ENCODE assay signal across 1 cellular context in the genomic region with DNA sequence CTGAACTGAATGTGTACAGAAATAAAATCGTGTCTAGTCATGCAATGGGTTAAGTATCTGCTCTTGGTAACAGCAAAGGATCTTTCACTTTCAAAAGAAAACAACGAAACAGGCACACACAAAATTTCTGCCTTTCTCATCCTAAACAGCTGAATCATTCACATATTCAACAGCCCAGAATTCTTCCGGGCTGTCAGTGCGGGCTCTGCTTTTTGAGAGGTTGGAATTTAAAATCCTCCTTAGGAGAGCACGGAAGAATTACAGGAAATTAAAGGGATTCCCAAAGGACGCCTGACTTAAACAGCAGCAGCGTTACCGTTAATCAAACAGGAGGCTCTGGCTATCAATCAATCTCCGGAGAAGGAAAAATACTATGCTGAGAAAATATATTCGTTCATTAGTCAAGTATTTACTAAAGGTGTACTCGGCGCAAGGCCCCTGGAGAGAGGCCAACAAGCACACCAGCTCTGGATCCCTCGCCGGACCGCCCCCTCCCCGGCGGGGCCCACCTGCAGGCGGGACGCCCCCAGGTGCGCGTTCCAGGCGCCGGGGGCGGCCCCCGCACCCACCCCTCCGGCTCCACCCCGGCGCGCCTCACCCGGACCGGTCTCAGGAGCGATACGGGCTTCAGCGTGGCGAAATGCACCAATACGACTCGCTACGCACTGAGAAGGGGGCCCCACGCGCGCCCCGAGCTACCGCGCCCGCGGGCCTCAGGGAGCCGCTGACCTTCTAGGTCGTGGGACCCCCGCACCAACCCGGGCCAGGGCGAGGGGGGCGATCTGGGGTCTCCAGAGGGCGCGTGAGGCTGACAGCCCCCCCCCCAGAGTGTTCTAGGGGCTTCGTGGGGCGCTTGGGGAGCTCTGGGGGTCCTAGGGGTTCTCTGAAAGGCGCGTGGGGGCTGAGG.
TF ChIP-seq lines count a peak whose summit lies in the region.

No MANE protein-coding gene starts in this region.

TF ChIP-seq in neural cell, 6 proteins besides CTCF, POLR2A, EP300 and RAD21:
- TF ChIP-seq, protein P1, sequence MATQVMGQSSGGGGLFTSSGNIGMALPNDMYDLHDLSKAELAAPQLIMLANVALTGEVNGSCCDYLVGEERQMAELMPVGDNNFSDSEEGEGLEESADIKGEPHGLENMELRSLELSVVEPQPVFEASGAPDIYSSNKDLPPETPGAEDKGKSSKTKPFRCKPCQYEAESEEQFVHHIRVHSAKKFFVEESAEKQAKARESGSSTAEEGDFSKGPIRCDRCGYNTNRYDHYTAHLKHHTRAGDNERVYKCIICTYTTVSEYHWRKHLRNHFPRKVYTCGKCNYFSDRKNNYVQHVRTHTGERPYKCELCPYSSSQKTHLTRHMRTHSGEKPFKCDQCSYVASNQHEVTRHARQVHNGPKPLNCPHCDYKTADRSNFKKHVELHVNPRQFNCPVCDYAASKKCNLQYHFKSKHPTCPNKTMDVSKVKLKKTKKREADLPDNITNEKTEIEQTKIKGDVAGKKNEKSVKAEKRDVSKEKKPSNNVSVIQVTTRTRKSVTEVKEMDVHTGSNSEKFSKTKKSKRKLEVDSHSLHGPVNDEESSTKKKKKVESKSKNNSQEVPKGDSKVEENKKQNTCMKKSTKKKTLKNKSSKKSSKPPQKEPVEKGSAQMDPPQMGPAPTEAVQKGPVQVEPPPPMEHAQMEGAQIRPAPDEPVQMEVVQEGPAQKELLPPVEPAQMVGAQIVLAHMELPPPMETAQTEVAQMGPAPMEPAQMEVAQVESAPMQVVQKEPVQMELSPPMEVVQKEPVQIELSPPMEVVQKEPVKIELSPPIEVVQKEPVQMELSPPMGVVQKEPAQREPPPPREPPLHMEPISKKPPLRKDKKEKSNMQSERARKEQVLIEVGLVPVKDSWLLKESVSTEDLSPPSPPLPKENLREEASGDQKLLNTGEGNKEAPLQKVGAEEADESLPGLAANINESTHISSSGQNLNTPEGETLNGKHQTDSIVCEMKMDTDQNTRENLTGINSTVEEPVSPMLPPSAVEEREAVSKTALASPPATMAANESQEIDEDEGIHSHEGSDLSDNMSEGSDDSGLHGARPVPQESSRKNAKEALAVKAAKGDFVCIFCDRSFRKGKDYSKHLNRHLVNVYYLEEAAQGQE (IDR thresholded peaks at IDR 0.05; ENCODE audit: borderline replicate concordance): no peak
- no peak for TF ChIP-seq POLR2AphosphoS5 (IDR thresholded peaks at IDR 0.05)
- TF ChIP-seq TAF1 (IDR thresholded peaks at IDR 0.05; ENCODE audit: low read depth): no peak
- no peak for TF ChIP-seq SMC3 (conservative IDR thresholded peaks at IDR 0.05; ENCODE audit: poor library complexity)
- no peak for TF ChIP-seq EZH2 (IDR thresholded peaks at IDR 0.05; ENCODE audit: borderline replicate concordance, insufficient read depth, low read length, poor library complexity, severe bottlenecking)
- peak; percentile 31 for TF ChIP-seq MXI1 (conservative IDR thresholded peaks at IDR 0.05; ENCODE audit: poor library complexity, severe bottlenecking)
